Comparison of ENCODE assay signal across 8 cellular contexts in genomic region chrX:20418379-20418778, GRCh38.
A peak's percentile ranks its signal among the peaks of the same experiment; 100 is the strongest.
DNase-seq lines count a peak whose midpoint lies in the region; ATAC-seq and TF ChIP-seq lines count a peak whose summit lies in the region.
"Had no signal": no experiment of that assay in that cellular context is flagged by ENCODE, and none has a peak within 500 bp of the region (broad histone marks: within the 10 kb centered on the region; RNA-seq: fewer than 3 reads in every experiment).

No MANE protein-coding gene starts in this region.

- H3K4me3 ChIP-seq in dorsolateral prefrontal cortex, result no peak overlapping the region

- no peak for TF ChIP-seq CTCF in dorsolateral prefrontal cortex (IDR thresholded peaks at IDR 0.05 in 54 of 56, conservative IDR thresholded peaks at IDR 0.05 in 2 of 56; ENCODE audit: low read depth in 1 of 56, partially characterized antibody in 56 of 56)

- H3K27ac ChIP-seq in dorsolateral prefrontal cortex, result no peak overlapping the region

- intact Hi-C loops in dorsolateral prefrontal cortex (cut with DNase I), result no loop called here

- DNase-seq in medulla oblongata (ENCODE audit: extremely low spot score) (peak; percentile 4), NCI-H2227 treated with DMSO at 0.1 percent for 48 hours (lab: John Stamatoyannopoulos, UW) (no peak), dorsolateral prefrontal cortex (no peak), SHP77 treated with DMSO at 0.1 percent for 48 hours (lab: John Stamatoyannopoulos, UW) (no peak)
- DNase-seq: dermis blood vessel endothelial cell had no signal

- peaks cover 0 to 68% (median 18%) of the 10 kb centered on the region in 45 donors for H3K27me3 ChIP-seq in dorsolateral prefrontal cortex

- peak; percentile 94 for ATAC-seq in GM18511 (IDR thresholded peaks at IDR 0.05; ENCODE audit: unreplicated experiment)
- ATAC-seq in GM21360 (IDR thresholded peaks at IDR 0.05; ENCODE audit: unreplicated experiment), result peak; percentile 87
- ATAC-seq in HG03354 (IDR thresholded peaks at IDR 0.05; ENCODE audit: poor library complexity, severe bottlenecking, unreplicated experiment), result peak; percentile 85
